Comparison of ENCODE assay signal across 27 cellular contexts in genomic region chr2:241753493-241753892, GRCh38. TPM values are rescaled to one million over a fixed set of nuclear protein-coding genes. Genes with fewer than 3 reads are reported as not detected.
"Had no signal": no experiment of that assay in that cellular context is flagged by ENCODE, and none has a peak within 500 bp of the region (broad histone marks: within the 10 kb centered on the region; RNA-seq: fewer than 3 reads in every experiment).

No MANE protein-coding gene starts in this region.

- DNase-seq: activated CD4-positive, alpha-beta T cell treated with anti-CD3 and anti-CD28 coated beads, Interleukin-2, amount 10 ng/mL, durations not matched to agents 7 days and 5 days; activated CD8-positive, alpha-beta memory T cell treated with anti-CD3 and anti-CD28 coated beads, Interleukin-2, amount 10 ng/mL, durations not matched to agents 7 days and 5 days; activated CD8-positive, alpha-beta T cell treated with anti-CD3 and anti-CD28 coated beads for 36 hours; activated effector memory CD4-positive, alpha-beta T cell treated with anti-CD3 and anti-CD28 coated beads, Interleukin-2, amount 50 U/mL, for 16 hours; activated naive CD4-positive, alpha-beta T cell treated with anti-CD3 and anti-CD28 coated beads, Interleukin-2, amount 50 U/mL, for 16 hours; activated T-cell treated with anti-CD3 and anti-CD28 coated beads for 4 hours; anterior cingulate cortex; body of pancreas; cerebellar nuclear complex; stimulated activated CD4-positive, alpha-beta T cell treated with anti-CD3 and anti-CD28 coated beads, Interleukin-12 subunit alpha, Interleukin-12 subunit beta, amount 100 ng/mL, for 4 hours; stimulated activated CD4-positive, alpha-beta T cell treated with anti-CD3 and anti-CD28 coated beads, Interleukin-4, amount 100 ng/mL, for 4 hours; substantia nigra; T1000; thyroid gland had no signal

- H3K4me1 ChIP-seq: body of pancreas, pancreas, psoas muscle, right atrium auricular region had no signal

- H3K4me3 Mint-ChIP-seq: activated CD4-positive, alpha-beta T cell treated with anti-CD3 and anti-CD28 coated beads, Interleukin-2, amount 10 ng/mL, durations not matched to agents 7 days and 5 days; activated CD8-positive, alpha-beta memory T cell treated with anti-CD3 and anti-CD28 coated beads, Interleukin-2, amount 10 ng/mL, durations not matched to agents 7 days and 5 days; activated CD8-positive, alpha-beta T cell treated with anti-CD3 and anti-CD28 coated beads for 36 hours; natural killer cell treated with Interleukin-12 subunit alpha and Interleukin-12 subunit beta and Interleukin-15 and Interleukin-18, amount 100 ng/mL, for 72 hours; stimulated activated naive CD8-positive, alpha-beta T cell treated with anti-CD3 and anti-CD28 coated beads, Interleukin-15, Interleukin-2, amounts not matched to agents 100 ng/mL and 50 ng/mL, for 24 hours had no signal

- ATAC-seq: activated CD8-positive, alpha-beta memory T cell treated with anti-CD3 and anti-CD28 coated beads, Interleukin-2, amount 10 ng/mL, durations not matched to agents 7 days and 5 days; activated CD8-positive, alpha-beta T cell treated with anti-CD3 and anti-CD28 coated beads for 36 hours; body of pancreas; heart left ventricle; left ventricle myocardium superior; natural killer cell treated with Interleukin-12 subunit alpha and Interleukin-12 subunit beta and Interleukin-15 and Interleukin-18, amount 100 ng/mL, for 72 hours; pancreas; psoas muscle had no signal

- H3K9me3 Mint-ChIP-seq: activated CD4-positive, alpha-beta T cell treated with anti-CD3 and anti-CD28 coated beads, Interleukin-2, amount 10 ng/mL, durations not matched to agents 7 days and 5 days; activated CD8-positive, alpha-beta T cell treated with anti-CD3 and anti-CD28 coated beads for 36 hours; natural killer cell treated with Interleukin-12 subunit alpha and Interleukin-12 subunit beta and Interleukin-15 and Interleukin-18, amount 100 ng/mL, for 72 hours; stimulated activated naive CD8-positive, alpha-beta T cell treated with anti-CD3 and anti-CD28 coated beads, Interleukin-15, Interleukin-2, amounts not matched to agents 100 ng/mL and 50 ng/mL, for 24 hours had no signal

- H3K4me3 ChIP-seq: body of pancreas, coronary artery, heart left ventricle, pancreas, psoas muscle, right atrium auricular region, thyroid gland had no signal

- H3K27me3 ChIP-seq: body of pancreas, heart left ventricle, neutrophil, pancreas, right atrium auricular region, thyroid gland had no signal

- H3K4me1 Mint-ChIP-seq: activated CD4-positive, alpha-beta T cell treated with anti-CD3 and anti-CD28 coated beads, Interleukin-2, amount 10 ng/mL, durations not matched to agents 7 days and 5 days; activated CD8-positive, alpha-beta memory T cell treated with anti-CD3 and anti-CD28 coated beads, Interleukin-2, amount 10 ng/mL, durations not matched to agents 7 days and 5 days had no signal

- H3K27ac Mint-ChIP-seq: activated CD4-positive, alpha-beta T cell treated with anti-CD3 and anti-CD28 coated beads, Interleukin-2, amount 10 ng/mL, durations not matched to agents 7 days and 5 days; activated CD8-positive, alpha-beta memory T cell treated with anti-CD3 and anti-CD28 coated beads, Interleukin-2, amount 10 ng/mL, durations not matched to agents 7 days and 5 days; activated CD8-positive, alpha-beta T cell treated with anti-CD3 and anti-CD28 coated beads for 36 hours; natural killer cell treated with Interleukin-12 subunit alpha and Interleukin-12 subunit beta and Interleukin-15 and Interleukin-18, amount 100 ng/mL, for 72 hours; stimulated activated naive CD8-positive, alpha-beta T cell treated with anti-CD3 and anti-CD28 coated beads, Interleukin-15, Interleukin-2, amounts not matched to agents 100 ng/mL and 50 ng/mL, for 24 hours had no signal

- H3K9me3 ChIP-seq: body of pancreas, heart left ventricle, neutrophil, pancreas, psoas muscle, right atrium auricular region, thyroid gland had no signal

- H3K27ac ChIP-seq: body of pancreas, coronary artery, epithelial cell of prostate, heart left ventricle, neutrophil, pancreas, psoas muscle, right atrium auricular region, thyroid gland had no signal

- H3K27me3 Mint-ChIP-seq: activated CD4-positive, alpha-beta T cell treated with anti-CD3 and anti-CD28 coated beads, Interleukin-2, amount 10 ng/mL, durations not matched to agents 7 days and 5 days; activated CD8-positive, alpha-beta memory T cell treated with anti-CD3 and anti-CD28 coated beads, Interleukin-2, amount 10 ng/mL, durations not matched to agents 7 days and 5 days; activated CD8-positive, alpha-beta T cell treated with anti-CD3 and anti-CD28 coated beads for 36 hours; natural killer cell treated with Interleukin-12 subunit alpha and Interleukin-12 subunit beta and Interleukin-15 and Interleukin-18, amount 100 ng/mL, for 72 hours; stimulated activated naive CD8-positive, alpha-beta T cell treated with anti-CD3 and anti-CD28 coated beads, Interleukin-15, Interleukin-2, amounts not matched to agents 100 ng/mL and 50 ng/mL, for 24 hours had no signal

RNA-seq across cellular contexts. Expression of gene GAL3ST2, which starts 23.1 kb away (rescaled TPM):
- total RNA-seq: activated CD4-positive, alpha-beta T cell treated with anti-CD3 and anti-CD28 coated beads, Interleukin-2, amount 10 ng/mL, durations not matched to agents 7 days and 5 days; body of pancreas; left ventricle myocardium superior; pancreas; T-helper 1 cell treated with Interleukin-12 subunit alpha and Interleukin-12 subunit beta and Interleukin-4 antibody, amounts not matched to agents 30 ng/mL and 1 ng/mL, for 36 hours; thyroid gland; urinary bladder had no signal
- polyA plus RNA-seq: heart left ventricle, pancreas, urinary bladder had no signal

RNA-seq across cellular contexts. Expression of gene NEU4, which starts 55.5 kb away (rescaled TPM):
- total RNA-seq: body of pancreas, fibroblast of villous mesenchyme, pancreas had no signal
